ENCODE assay signal across 8 cellular contexts in the genomic region with DNA sequence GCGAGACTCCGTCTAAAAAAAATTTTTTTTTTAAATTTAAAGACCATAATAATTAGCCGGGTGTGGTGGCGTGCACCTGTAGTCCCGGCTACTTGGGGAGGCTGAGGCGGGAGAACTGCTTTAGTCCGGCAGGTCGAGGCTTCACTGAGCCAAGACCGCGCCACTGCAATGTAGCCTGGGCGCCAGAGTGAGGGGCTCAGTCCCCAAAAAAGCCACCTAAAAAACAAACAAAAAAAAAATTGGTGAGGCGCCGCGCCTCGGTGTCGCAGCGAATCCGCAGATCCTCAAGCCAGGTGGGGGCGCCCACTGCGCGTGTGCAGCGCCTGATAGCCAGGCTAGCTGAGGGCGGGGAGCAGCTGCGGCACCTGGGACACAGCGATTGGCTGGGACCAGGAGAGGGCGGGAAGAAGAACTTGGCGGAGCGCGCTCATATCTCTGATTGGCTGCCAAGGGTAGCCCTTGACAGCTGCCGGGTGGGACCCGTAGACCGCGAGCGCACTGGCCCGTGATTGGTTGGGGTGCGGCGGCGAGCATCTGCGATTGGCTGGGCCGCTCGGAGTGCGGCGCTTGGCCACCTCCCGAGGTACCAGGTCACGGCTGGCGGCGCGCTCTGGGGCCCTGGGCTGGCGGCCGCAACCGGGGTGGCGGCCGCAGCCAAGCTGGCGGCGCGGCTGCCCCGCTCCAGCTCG. TPM values are rescaled to one million over a fixed set of nuclear protein-coding genes. Genes with fewer than 3 reads are reported as not detected.
DNase-seq lines count a peak whose midpoint lies in the region; ATAC-seq lines count a peak whose summit lies in the region.

No MANE protein-coding gene starts in this region.

- DNase-seq in CD1c-positive myeloid dendritic cell (ENCODE audit: extremely low spot score) = peak; percentile 99
- DNase-seq in NCI-H524 (lab: John Stamatoyannopoulos, UW) = peak; percentile 98 to 100
- DNase-seq in activated CD4-positive, alpha-beta T cell treated with anti-CD3 and anti-CD28 coated beads for 1 hour = peak; percentile 95
- peak; percentile 100 for DNase-seq in cerebellar cortex (ENCODE audit: low spot score)
- DNase-seq in left lobe of liver (ENCODE audit: low spot score) = peak; percentile 99
- DNase-seq in stimulated activated CD4-positive, alpha-beta T cell treated with anti-CD3 and anti-CD28 coated beads, Interleukin-4, amount 100 ng/mL, for 24 hours = peak; percentile 97

- ATAC-seq in GM19397 (IDR thresholded peaks at IDR 0.05; ENCODE audit: unreplicated experiment) (peak; percentile 91), HG03469 (IDR thresholded peaks at IDR 0.05; ENCODE audit: unreplicated experiment) (peak; percentile 87), left lobe of liver (peak; percentile 83)

RNA-seq across cellular contexts. Expression of gene CLDN9, which starts 9.0 kb away (rescaled TPM):
- 1.5 TPM for total RNA-seq in left lobe of liver

RNA-seq across cellular contexts. Expression of gene CLDN6, which starts 14.3 kb away (rescaled TPM):
- 0.96 TPM for total RNA-seq in left lobe of liver

RNA-seq across cellular contexts. Expression of gene TNFRSF12A, which starts 16.4 kb away (rescaled TPM):
- total RNA-seq in left lobe of liver = 4.3 TPM

RNA-seq across cellular contexts. Expression of gene HCFC1R1, which starts 20.0 kb away (rescaled TPM):
- 11.2 TPM for total RNA-seq in left lobe of liver

RNA-seq across cellular contexts. Expression of gene THOC6, which starts 20.1 kb away (rescaled TPM):
- 9.6 TPM for total RNA-seq in left lobe of liver

Comparison
In these comparisons a context has a peak if more than half of its experiments do, and no peak if none do; other contexts are left out.
1. Peak in every context shown above with its lines: DNase-seq and ATAC-seq.